Comparison of ENCODE assay signal across 11 cellular contexts in the genomic region with DNA sequence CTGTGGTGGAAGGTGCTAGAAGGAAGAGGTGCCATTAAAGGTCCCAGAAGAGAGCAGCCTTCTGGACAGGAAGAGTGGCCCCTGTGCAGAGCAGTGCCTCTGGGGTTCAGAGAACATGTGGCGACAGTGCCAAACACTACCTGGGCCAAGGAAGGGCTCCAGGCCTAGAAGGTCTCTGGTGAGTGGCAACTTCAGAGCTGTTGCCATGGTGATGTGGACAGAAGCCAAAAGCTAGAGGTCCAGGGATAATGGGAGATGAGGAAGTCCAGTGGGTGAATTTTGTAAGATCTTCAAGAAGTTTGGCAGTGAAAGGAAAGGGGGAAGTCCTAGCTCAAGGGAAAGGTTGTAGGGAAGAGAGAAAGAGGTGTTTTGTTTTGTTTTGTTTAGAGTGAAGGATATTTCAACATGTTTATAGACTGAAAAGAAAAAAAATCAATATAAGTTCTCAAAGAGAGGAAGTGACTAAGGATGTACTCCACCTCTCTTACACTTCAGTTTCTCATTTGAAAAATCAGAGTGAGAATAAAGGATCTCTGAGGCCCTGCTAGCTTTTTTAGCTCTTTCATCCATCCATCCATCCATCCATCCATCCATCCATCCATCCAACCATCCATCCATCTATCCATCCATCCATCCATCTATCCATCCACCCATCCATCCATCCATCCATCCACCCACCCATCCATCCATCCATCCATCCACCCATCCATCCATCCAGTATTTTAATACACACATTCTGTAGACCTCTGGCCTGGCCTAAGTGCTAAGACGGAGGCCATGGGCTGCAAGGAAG.
A peak's percentile ranks its signal among the peaks of the same experiment; 100 is the strongest.
DNase-seq lines count a peak whose midpoint lies in the region; ATAC-seq, FAIRE-seq and TF ChIP-seq lines count a peak whose summit lies in the region.
"Had no signal": no experiment of that assay in that cellular context is flagged by ENCODE, and none has a peak within 500 bp of the region (broad histone marks: within the 10 kb centered on the region; RNA-seq: fewer than 3 reads in every experiment).

No MANE protein-coding gene starts in this region.

- peak overlapping the region; percentile 46; the same call in 1 of the 2 replicates for H3K4me2 ChIP-seq in GM12878 (ENCODE audit: control insufficient read depth, insufficient read depth)
- no peak overlapping the region for H3K4me2 ChIP-seq in osteoblast (ENCODE audit: insufficient read depth, low read length)

- H3K27me3 ChIP-seq in GM12878 (replicated peaks in 1 of 2; ENCODE audit: control insufficient read depth in 2 of 2, insufficient read depth in 2 of 2, low read length in 1 of 2) (no peaks in the 10 kb centered on the region), osteoblast (ENCODE audit: insufficient read depth, low read length) (no peaks in the 10 kb centered on the region), suprapubic skin (no peaks in the 10 kb centered on the region)
- H3K27me3 ChIP-seq: Peyer's patch, tibial artery had no signal

- H3K36me3 ChIP-seq in GM12878 (ENCODE audit: control insufficient read depth in 2 of 2, insufficient read depth in 2 of 2, low read length in 1 of 2) = no peaks in the 10 kb centered on the region
- no peaks in the 10 kb centered on the region for H3K36me3 ChIP-seq in osteoblast (ENCODE audit: insufficient read depth, low read length)
- H3K36me3 ChIP-seq in suprapubic skin = no peaks in the 10 kb centered on the region
- H3K36me3 ChIP-seq: HAP-1, Peyer's patch, tibial artery had no signal

- FAIRE-seq in GM12878 (lab: Jason Lieb, UNC) = no peak

- TF ChIP-seq RAD21 in GM12878 (IDR thresholded peaks at IDR 0.05; ENCODE audit: insufficient read depth, low read depth, low read length) = no peak

- TF ChIP-seq EP300 in GM12878 (IDR thresholded peaks at IDR 0.05; ENCODE audit: borderline replicate concordance in 1 of 2, control insufficient read depth in 1 of 2, low read depth in 2 of 2, low read length in 2 of 2) (no peak), suprapubic skin (IDR thresholded peaks at IDR 0.05) (no peak)

- no peak for TF ChIP-seq CTCF in GM12878 (IDR thresholded peaks at IDR 0.05 in 2 of 3, conservative IDR thresholded peaks at IDR 0.05 in 1 of 3; ENCODE audit: control insufficient read depth in 2 of 3, extremely low read depth in 1 of 3, insufficient read depth in 1 of 3, low read depth in 3 of 3, low read length in 3 of 3)
- no peak for TF ChIP-seq CTCF in osteoblast (IDR thresholded peaks at IDR 0.05; ENCODE audit: extremely low read depth, low read depth, low read length)
- TF ChIP-seq CTCF in suprapubic skin (IDR thresholded peaks at IDR 0.05) = no peak

- no peak overlapping the region; the same call in 1 of the 2 replicates for H3K9ac ChIP-seq in GM12878 (ENCODE audit: control insufficient read depth, insufficient read depth, low read length)

- DNase-seq in NCI-H748 (lab: John Stamatoyannopoulos, UW; ENCODE audit: unreplicated experiment) = peak; percentile 50
- DNase-seq in NCI-H748 treated with DMSO at 0.1 percent for 48 hours (lab: John Stamatoyannopoulos, UW) = no peak
- peak; percentile 50 for DNase-seq in MV-4-11 (lab: John Stamatoyannopoulos, UW)
- no peak for DNase-seq in GM12878 (ENCODE audit: low read depth, low spot score)
- no peak for DNase-seq in osteoblast (ENCODE audit: insufficient read length, low spot score, missing footprints)
- no peak for DNase-seq in SIG-M5 treated with dmso at 0.1 percent for 504 hours (lab: John Stamatoyannopoulos, UW; ENCODE audit: unreplicated experiment)
- no peak for DNase-seq in GM03348 (ENCODE audit: low spot score)
- no peak for DNase-seq in suprapubic skin (ENCODE audit: low spot score in 2 of 2)

- WGBS in GM12878 (ENCODE audit: insufficient coverage, insufficient replicate concordance, low lambda C conversion rate, missing lambda C conversion rate) = 83% methylated on average over 2 of the region's 2 CpGs
- WGBS in suprapubic skin = 97% methylated on average over 2 of the region's 2 CpGs

- no peaks in the 10 kb centered on the region for H4K20me1 ChIP-seq in GM12878 (ENCODE audit: control insufficient read depth, insufficient read depth)
- H4K20me1 ChIP-seq in osteoblast (ENCODE audit: insufficient read depth, low read length) = no peaks in the 10 kb centered on the region

- H2AFZ ChIP-seq in GM12878 (ENCODE audit: control insufficient read depth, low read depth, low read length) (no peak overlapping the region), osteoblast (ENCODE audit: low read length) (no peak overlapping the region)

- H3K4me1 ChIP-seq in GM12878 (ENCODE audit: control insufficient read depth, insufficient read depth, low read length) = peaks cover 74% of the 10 kb centered on the region
- peaks cover 9% of the 10 kb centered on the region for H3K4me1 ChIP-seq in osteoblast (ENCODE audit: insufficient read depth, low read length)
- H3K4me1 ChIP-seq in suprapubic skin = peaks cover 17% of the 10 kb centered on the region
- H3K4me1 ChIP-seq: HAP-1 had no signal

- RAD21 ChIA-PET in GM12878 (lab: Charles Lee; ENCODE audit: unreplicated experiment) = interaction anchor here (1.3 to 5.0 kb wide), 3 partner anchors 8 to 83 kb away, joined by 3 to 31 read pairs (median 4); no protein-coding TSS in a partner anchor

- intact Hi-C loops in GM12878 (cut with micrococcal nuclease; ENCODE audit: unreplicated experiment) = no loop called here

- TF ChIP-seq POLR2A in GM12878 (IDR thresholded peaks at IDR 0.05; ENCODE audit: low read depth, low read length) (no peak), suprapubic skin (IDR thresholded peaks at IDR 0.05) (no peak)

- H3K4me3 ChIP-seq in GM12878 (no peak overlapping the region), osteoblast (ENCODE audit: insufficient read depth, low read length) (no peak overlapping the region), suprapubic skin (no peak overlapping the region)
- H3K4me3 ChIP-seq: HAP-1, Peyer's patch, tibial artery had no signal

- CTCF ChIA-PET in GM12878 (lab: Yijun Ruan, JAX) = interaction anchor here (1.2 to 2.5 kb wide), 4 partner anchors 11 to 71 kb away, joined by 3 to 8 read pairs (median 4); no protein-coding TSS in a partner anchor

- in situ Hi-C loops in GM12878 (cut with MboI) = no loop called here

- SMC1A ChIA-PET in GM12878 (lab: Charles Lee; ENCODE audit: uncharacterized antibody, unreplicated experiment) = interaction anchor here (1.0 to 13.3 kb wide), 6 partner anchors 8 to 79 kb away, joined by 3 to 283 read pairs (median 8); no protein-coding TSS in a partner anchor

- ATAC-seq in GM12878 = no peak

- BruUV-seq in GM12878 (replicated peaks; lab: Mats Ljungman, UMichigan) = no TSS peak

- H3K9me3 ChIP-seq in GM12878 (replicated peaks; ENCODE audit: control insufficient read depth, insufficient read depth, low read length) (peaks cover 2% of the 10 kb centered on the region; the same call in 1 of the 3 replicates), osteoblast (ENCODE audit: low read depth, low read length) (no peaks in the 10 kb centered on the region), suprapubic skin (no peaks in the 10 kb centered on the region)
- H3K9me3 ChIP-seq: HAP-1, Peyer's patch, tibial artery had no signal

- POLR2A ChIA-PET in GM12878 (lab: Charles Lee) = interaction anchor here (0.6 to 2.0 kb wide), 2 partner anchors 66 to 209 kb away, joined by 5 to 8 read pairs; no protein-coding TSS in a partner anchor

- H3K27ac ChIP-seq in GM12878 (ENCODE audit: control insufficient read depth, insufficient read depth) (peak overlapping the region; percentile 49), osteoblast (ENCODE audit: low read depth, low read length) (peak overlapping the region; percentile 12), suprapubic skin (no peak overlapping the region)
- H3K27ac ChIP-seq: Peyer's patch, tibial artery had no signal

- H3K79me2 ChIP-seq in GM12878 (ENCODE audit: control insufficient read depth, insufficient read depth, low read length) (no peaks in the 10 kb centered on the region), osteoblast (ENCODE audit: insufficient read depth, low read length) (no peaks in the 10 kb centered on the region)

TF ChIP-seq in GM12878, 131 proteins besides CTCF, POLR2A, EP300 and RAD21:
- TF ChIP-seq PKNOX1 (IDR thresholded peaks at IDR 0.05) = peak; percentile 65; the same call in 1 of the 2 replicates
- TF ChIP-seq MXI1 (IDR thresholded peaks at IDR 0.05; ENCODE audit: low read depth, low read length) = no peak
- TF ChIP-seq EZH2 (IDR thresholded peaks at IDR 0.05; ENCODE audit: borderline replicate concordance, control insufficient read depth, low read depth, low read length) = no peak
- TF ChIP-seq HDGF (IDR thresholded peaks at IDR 0.05) = no peak
- peak; percentile 53; the same call in 1 of the 2 replicates for TF ChIP-seq SPI1 (IDR thresholded peaks at IDR 0.05; ENCODE audit: borderline replicate concordance, insufficient read depth, low read depth, low read length)

Comparison
In these comparisons a context has a peak if more than half of its experiments do, and no peak if none do; other contexts are left out.
1. DNase-seq: peak in NCI-H748 (single experiment) and MV-4-11 (single experiment); none in NCI-H748 treated with DMSO at 0.1 percent for 48 hours (single experiment), GM12878 (single experiment), osteoblast (single experiment), SIG-M5 treated with dmso at 0.1 percent for 504 hours (single experiment), GM03348 (single experiment) and suprapubic skin (0 of 2).